Comparison of ENCODE assay signal across 8 cellular contexts in genomic region chr7:155815332-155816191, GRCh38. TPM values are rescaled to one million over a fixed set of nuclear protein-coding genes. Genes with fewer than 3 reads are reported as not detected.
A peak's percentile ranks its signal among the peaks of the same experiment; 100 is the strongest.
DNase-seq lines count a peak whose midpoint lies in the region; ATAC-seq and TF ChIP-seq lines count a peak whose summit lies in the region.

No MANE protein-coding gene starts in this region.

- DNase-seq in NCI-H1417 (lab: John Stamatoyannopoulos, UW) (peak; percentile 22 to 39 (median 37)), NCI-H1417 treated with DMSO at 0.1 percent for 48 hours (lab: John Stamatoyannopoulos, UW) (no peak), HuH-7 (ENCODE audit: low spot score) (peak; percentile 95), dermis blood vessel endothelial cell (peak; percentile 72), myocyte (ENCODE audit: low read depth) (peak; percentile 67), type B pancreatic cell (ENCODE audit: extremely low spot score, unreplicated experiment) (no peak)
- peak; percentile 38 to 74 for DNase-seq in activated CD4-positive, alpha-beta T cell treated with anti-CD3 and anti-CD28 coated beads for 24 hours (ENCODE audit: low read depth in 2 of 2)

- peak; percentile 80 for TF ChIP-seq CTCF in type B pancreatic cell (conservative IDR thresholded peaks at IDR 0.05)

- peak; percentile 80 for ATAC-seq in GM21528 (IDR thresholded peaks at IDR 0.05; ENCODE audit: low FRiP score, unreplicated experiment)

- peaks cover 17% of the 10 kb centered on the region for H3K4me1 Mint-ChIP-seq in type B pancreatic cell (ENCODE audit: unreplicated experiment)

- H3K27ac Mint-ChIP-seq in type B pancreatic cell = no peak overlapping the region

- H3K27me3 Mint-ChIP-seq in type B pancreatic cell = peaks cover 71% of the 10 kb centered on the region

- H3K36me3 Mint-ChIP-seq in type B pancreatic cell = no peaks in the 10 kb centered on the region

- peak overlapping the region; percentile 37 for H3K4me3 Mint-ChIP-seq in type B pancreatic cell

- no peaks in the 10 kb centered on the region for H3K9me3 Mint-ChIP-seq in type B pancreatic cell

RNA-seq across cellular contexts. Expression of gene SHH, which starts 3.3 kb away (rescaled TPM):
- total RNA-seq in dermis blood vessel endothelial cell (0.05 TPM in 1 of 2 replicates, not detected in the other), myocyte (0.08 TPM in 1 of 2 replicates, not detected in the other), type B pancreatic cell (ENCODE audit: low replicate concordance) (24.9 and 28.3 TPM in 2 replicates)
- 0.01 TPM for polyA plus RNA-seq in myocyte (2012)

Comparison
In these comparisons a context has a peak if more than half of its experiments do, and no peak if none do; other contexts are left out.
1. DNase-seq: peak in NCI-H1417 (3 of 3), HuH-7 (single experiment), activated CD4-positive, alpha-beta T cell treated with anti-CD3 and anti-CD28 coated beads for 24 hours (2 of 2), dermis blood vessel endothelial cell (single experiment) and myocyte (single experiment); none in NCI-H1417 treated with DMSO at 0.1 percent for 48 hours (single experiment) and type B pancreatic cell (single experiment).
2. RNA of gene SHH, which starts 3.3 kb away (total RNA-seq): 24.9 to 28.3 TPM in type B pancreatic cell; 0.08 TPM in myocyte and 0.05 TPM in dermis blood vessel endothelial cell; every median in the first group is over 10 times any median in the second.